ENCODE assay signal across 1 cellular context in genomic region chr13:75749407-75749806, GRCh38.
TF ChIP-seq lines count a peak whose summit lies in the region.

No MANE protein-coding gene starts in this region.

TF ChIP-seq in A549, 52 proteins besides CTCF, POLR2A, EP300 and RAD21 (continued from another document):
- TF ChIP-seq E2F6 (IDR thresholded peaks at IDR 0.05; ENCODE audit: borderline replicate concordance, low read depth) (no peak), USF2 (IDR thresholded peaks at IDR 0.05) (no peak), ZNF302 (CRISPR knock-in tag; IDR thresholded peaks at IDR 0.05) (no peak), RCOR1 (IDR thresholded peaks at IDR 0.05; ENCODE audit: low read depth, low read length) (no peak), HOXB13 (CRISPR knock-in tag; IDR thresholded peaks at IDR 0.05; ENCODE audit: low read depth) (no peak), SMC3 (IDR thresholded peaks at IDR 0.05) (no peak), TFCP2L1 (CRISPR knock-in tag; IDR thresholded peaks at IDR 0.05) (no peak), RARB (CRISPR knock-in tag; IDR thresholded peaks at IDR 0.05) (no peak), ELK1 (IDR thresholded peaks at IDR 0.05; ENCODE audit: low read depth, low read length) (no peak), PBX3 (IDR thresholded peaks at IDR 0.05) (no peak), NPAS2 (CRISPR knock-in tag; IDR thresholded peaks at IDR 0.05; ENCODE audit: borderline replicate concordance) (no peak), KDM1A (IDR thresholded peaks at IDR 0.05; ENCODE audit: low read depth) (no peak)
